ENCODE assay signal across 9 cellular contexts in the genomic region with DNA sequence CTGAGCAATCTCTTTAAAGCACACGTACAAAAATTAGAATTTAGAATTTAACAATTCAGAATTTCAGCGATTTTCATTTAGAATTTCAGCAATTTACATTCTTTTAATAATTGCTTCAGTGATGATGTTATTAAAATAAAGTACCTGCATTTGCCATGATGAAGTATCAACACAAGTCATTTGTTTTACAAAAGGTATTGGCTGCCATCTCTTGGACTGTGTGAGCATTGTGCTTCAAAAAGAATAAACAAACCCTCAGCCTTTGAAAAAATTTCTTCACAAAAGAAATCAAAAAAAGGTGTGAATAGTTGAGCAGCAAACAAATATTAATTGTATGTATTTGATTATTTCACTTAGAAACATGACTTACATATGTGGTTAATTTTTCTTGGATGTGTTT. TPM values are rescaled to one million over a fixed set of nuclear protein-coding genes. Genes with fewer than 3 reads are reported as not detected.
DNase-seq lines count a peak whose midpoint lies in the region; ATAC-seq and TF ChIP-seq lines count a peak whose summit lies in the region.
"Had no signal": no experiment of that assay in that cellular context is flagged by ENCODE, and none has a peak within 500 bp of the region (broad histone marks: within the 10 kb centered on the region; RNA-seq: fewer than 3 reads in every experiment).

No MANE protein-coding gene starts in this region.

- peak; percentile 16 for DNase-seq in NCI-H1105 treated with DMSO at 0.1 percent for 48 hours (lab: John Stamatoyannopoulos, UW)
- DNase-seq in NCI-H1105 (lab: John Stamatoyannopoulos, UW): no peak
- peak; percentile 9 for DNase-seq in NCI-H2107 treated with DMSO at 0.1 percent for 48 hours (lab: John Stamatoyannopoulos, UW; ENCODE audit: unreplicated experiment)
- no peak for DNase-seq in chondrocyte (ENCODE audit: low spot score)
- no peak for DNase-seq in occipital lobe (lab: John Stamatoyannopoulos, UW)
- DNase-seq in coronary artery (ENCODE audit: low spot score): no peak
- DNase-seq in activated naive CD4-positive, alpha-beta T cell treated with anti-CD3 and anti-CD28 coated beads, Interleukin-2, amount 50 U/mL, for 72 hours (ENCODE audit: low spot score in 2 of 2): no peak
- DNase-seq: stimulated activated CD4-positive, alpha-beta T cell treated with anti-CD3 and anti-CD28 coated beads, Interleukin-2, amount 100 ng/mL, for 48 hours had no signal

- no peak overlapping the region for H2AFZ ChIP-seq in parathyroid adenoma

- H3K4me3 ChIP-seq in parathyroid adenoma (ENCODE audit: low read depth, low read length): no peak overlapping the region
- no peak overlapping the region for H3K4me3 ChIP-seq in coronary artery

- H3K27ac ChIP-seq in parathyroid adenoma: no peak overlapping the region
- H3K27ac ChIP-seq in coronary artery: no peak overlapping the region

- no peak for ATAC-seq in activated naive CD4-positive, alpha-beta T cell treated with anti-CD3 and anti-CD28 coated beads, Interleukin-2, amount 50 U/mL, for 72 hours

- no peaks in the 10 kb centered on the region for H3K27me3 ChIP-seq in parathyroid adenoma (ENCODE audit: control insufficient read depth, insufficient read depth, low read length)

- H3K27ac Mint-ChIP-seq in chondrocyte (ENCODE audit: unreplicated experiment): no peak overlapping the region
- H3K27ac Mint-ChIP-seq in activated naive CD4-positive, alpha-beta T cell treated with anti-CD3 and anti-CD28 coated beads, Interleukin-2, amount 50 U/mL, for 72 hours: no peak overlapping the region

- H3K4me3 Mint-ChIP-seq in chondrocyte (ENCODE audit: unreplicated experiment): no peak overlapping the region

- peak; percentile 73 for TF ChIP-seq CTCF in chondrocyte (IDR thresholded peaks at IDR 0.05)
- peak; percentile 36 for TF ChIP-seq CTCF in parathyroid adenoma (IDR thresholded peaks at IDR 0.05)
- no peak for TF ChIP-seq CTCF in coronary artery (IDR thresholded peaks at IDR 0.05)

- no peak overlapping the region for H3K4me2 ChIP-seq in parathyroid adenoma (ENCODE audit: low read length)

- H3K36me3 ChIP-seq in parathyroid adenoma (ENCODE audit: control insufficient read depth, insufficient read depth, low read length): no peaks in the 10 kb centered on the region

- H3K4me1 Mint-ChIP-seq in chondrocyte (ENCODE audit: low read depth): no peaks in the 10 kb centered on the region

- H3K9ac ChIP-seq in parathyroid adenoma: no peak overlapping the region

- H3K79me2 ChIP-seq in parathyroid adenoma: no peaks in the 10 kb centered on the region

- no peaks in the 10 kb centered on the region for H3K4me1 ChIP-seq in parathyroid adenoma

- H3K9me3 ChIP-seq in parathyroid adenoma (ENCODE audit: control insufficient read depth, low read length): no peaks in the 10 kb centered on the region

- peaks cover 2% of the 10 kb centered on the region for H3K36me3 Mint-ChIP-seq in chondrocyte (ENCODE audit: low read depth)
- H3K36me3 Mint-ChIP-seq in activated naive CD4-positive, alpha-beta T cell treated with anti-CD3 and anti-CD28 coated beads, Interleukin-2, amount 50 U/mL, for 72 hours: peaks cover 0 to 4% of the 10 kb centered on the region in 2 donors

- no peaks in the 10 kb centered on the region for H3K27me3 Mint-ChIP-seq in chondrocyte (ENCODE audit: low read depth)

- H3K9me3 Mint-ChIP-seq in chondrocyte (ENCODE audit: low read depth): no peaks in the 10 kb centered on the region
- H3K9me3 Mint-ChIP-seq in activated naive CD4-positive, alpha-beta T cell treated with anti-CD3 and anti-CD28 coated beads, Interleukin-2, amount 50 U/mL, for 72 hours: no peaks in the 10 kb centered on the region

RNA-seq across cellular contexts. Expression of a gene that starts 27.1 kb away (rescaled TPM):
- 43.0 to 48.7 TPM (median 46.4 TPM) in 3 replicates for total RNA-seq in chondrocyte
- 79.7 TPM for total RNA-seq in occipital lobe
- 10 to 100 TPM; 78.3 to 82.3 TPM for total RNA-seq in activated naive CD4-positive, alpha-beta T cell treated with anti-CD3 and anti-CD28 coated beads, Interleukin-2, amount 50 U/mL, for 72 hours

Comparison
In these comparisons a context has a peak if more than half of its experiments do, and no peak if none do; other contexts are left out.
1. DNase-seq: peak in NCI-H1105 treated with DMSO at 0.1 percent for 48 hours (single experiment) and NCI-H2107 treated with DMSO at 0.1 percent for 48 hours (single experiment); none in NCI-H1105 (single experiment), chondrocyte (single experiment), occipital lobe (single experiment), coronary artery (single experiment) and activated naive CD4-positive, alpha-beta T cell treated with anti-CD3 and anti-CD28 coated beads, Interleukin-2, amount 50 U/mL, for 72 hours (0 of 2).